Comparison of ENCODE assay signal across 17 cellular contexts in genomic region chr19:17795495-17795856, GRCh38. TPM values are rescaled to one million over a fixed set of nuclear protein-coding genes. Genes with fewer than 3 reads are reported as not detected.
DNase-seq lines count a peak whose midpoint lies in the region; ATAC-seq, FAIRE-seq and TF ChIP-seq lines count a peak whose summit lies in the region.
"Had no signal": no experiment of that assay in that cellular context is flagged by ENCODE, and none has a peak within 500 bp of the region (broad histone marks: within the 10 kb centered on the region; RNA-seq: fewer than 3 reads in every experiment).

No MANE protein-coding gene starts in this region.

- H3K27me3 Mint-ChIP-seq in activated naive CD4-positive, alpha-beta T cell treated with anti-CD3 and anti-CD28 coated beads, Interleukin-2, amount 50 U/mL, for 24 hours, result no peaks in the 10 kb centered on the region

- no peak for FAIRE-seq in bronchial epithelial cell (lab: Jason Lieb, UNC)

- no peak for ATAC-seq in lower lobe of right lung
- ATAC-seq in HG03342 (IDR thresholded peaks at IDR 0.05; ENCODE audit: unreplicated experiment), result no peak
- ATAC-seq: heart right ventricle had no signal

- intact Hi-C loops in lower lobe of right lung (cut with DNase I), result no loop called here
- intact Hi-C loops in left ventricle myocardium inferior (cut with micrococcal nuclease), result no loop called here

- no peak overlapping the region for H3K27ac Mint-ChIP-seq in activated naive CD4-positive, alpha-beta T cell treated with anti-CD3 and anti-CD28 coated beads, Interleukin-2, amount 50 U/mL, for 24 hours

- H3K9me3 ChIP-seq in lower lobe of right lung, result no peaks in the 10 kb centered on the region
- no peaks in the 10 kb centered on the region for H3K9me3 ChIP-seq in left ventricle myocardium inferior (replicated peaks)
- H3K9me3 ChIP-seq: heart right ventricle, sigmoid colon had no signal

- H3K9me3 Mint-ChIP-seq in activated naive CD4-positive, alpha-beta T cell treated with anti-CD3 and anti-CD28 coated beads, Interleukin-2, amount 50 U/mL, for 24 hours, result no peaks in the 10 kb centered on the region

- no peaks in the 10 kb centered on the region for H3K27me3 ChIP-seq in bronchial epithelial cell (ENCODE audit: control insufficient read depth, insufficient read depth, low read length)
- H3K27me3 ChIP-seq in lower lobe of right lung (ENCODE audit: low read depth), result peaks cover 43% of the 10 kb centered on the region
- peaks cover 100% of the 10 kb centered on the region for H3K27me3 ChIP-seq in left ventricle myocardium inferior (ENCODE audit: low read depth)

- H3K27ac ChIP-seq in lower lobe of right lung (no peak overlapping the region), left ventricle myocardium inferior (replicated peaks) (no peak overlapping the region)
- H3K27ac ChIP-seq: heart right ventricle had no signal

- no peak for DNase-seq in activated naive CD4-positive, alpha-beta T cell (lab: John Stamatoyannopoulos, UW)
- DNase-seq in bronchial epithelial cell (ENCODE audit: low read depth) (no peak), lower lobe of right lung (no peak), COLO829 (ENCODE audit: low spot score) (no peak), left ventricle myocardium inferior (no peak)
- DNase-seq in stimulated activated naive CD4-positive, alpha-beta T cell (lab: John Stamatoyannopoulos, UW), result no peak
- DNase-seq: KBM-7, NCI-H2107, sigmoid colon, T-helper 2 cell had no signal

- H3K4me1 ChIP-seq in lower lobe of right lung (peaks cover 17% of the 10 kb centered on the region), left ventricle myocardium inferior (no peaks in the 10 kb centered on the region)

- peak overlapping the region; percentile 40 for H3K4me3 ChIP-seq in bronchial epithelial cell (ENCODE audit: low read depth, low read length)
- H3K4me3 ChIP-seq in lower lobe of right lung, result peak overlapping the region; percentile 32
- H3K4me3 ChIP-seq in left ventricle myocardium inferior, result no peak overlapping the region

- TF ChIP-seq CTCF in bronchial epithelial cell (IDR thresholded peaks at IDR 0.05; ENCODE audit: insufficient read depth, low read length, severe bottlenecking) (no peak), lower lobe of right lung (IDR thresholded peaks at IDR 0.05) (no peak), left ventricle myocardium inferior (IDR thresholded peaks at IDR 0.05; ENCODE audit: borderline replicate concordance) (no peak)

- H3K4me3 Mint-ChIP-seq in activated naive CD4-positive, alpha-beta T cell treated with anti-CD3 and anti-CD28 coated beads, Interleukin-2, amount 50 U/mL, for 24 hours, result peak overlapping the region; percentile 23

- no peaks in the 10 kb centered on the region for H3K36me3 ChIP-seq in bronchial epithelial cell (ENCODE audit: control insufficient read depth, insufficient read depth, low read length)
- no peaks in the 10 kb centered on the region for H3K36me3 ChIP-seq in lower lobe of right lung
- no peaks in the 10 kb centered on the region for H3K36me3 ChIP-seq in left ventricle myocardium inferior
- H3K36me3 ChIP-seq: heart right ventricle, sigmoid colon had no signal

- no peaks in the 10 kb centered on the region for H3K36me3 Mint-ChIP-seq in activated naive CD4-positive, alpha-beta T cell treated with anti-CD3 and anti-CD28 coated beads, Interleukin-2, amount 50 U/mL, for 24 hours

- H3K4me1 Mint-ChIP-seq in activated naive CD4-positive, alpha-beta T cell treated with anti-CD3 and anti-CD28 coated beads, Interleukin-2, amount 50 U/mL, for 24 hours, result peaks cover 59% of the 10 kb centered on the region

RNA-seq across cellular contexts. Expression of gene B3GNT3, which starts 0.5 kb away (rescaled TPM):
- total RNA-seq in bronchial epithelial cell (11.6 and 27.4 TPM in 2 replicates), lower lobe of right lung (1.6 TPM), left ventricle myocardium inferior (not detected)
- total RNA-seq: activated CD8-positive, alpha-beta memory T cell treated with anti-CD3 and anti-CD28 coated beads for 36 hours; heart right ventricle had no signal

RNA-seq across cellular contexts. Expression of gene INSL3, which starts 25.8 kb away (rescaled TPM):
- total RNA-seq in bronchial epithelial cell (not detected in 2 replicates), lower lobe of right lung (not detected), left ventricle myocardium inferior (not detected)
- total RNA-seq: aorta, Daoy, heart right ventricle, sigmoid colon, ureter had no signal

RNA-seq across cellular contexts. Expression of gene FCHO1, which starts 44.2 kb away (rescaled TPM):
- total RNA-seq in bronchial epithelial cell, result 0.26 and 0.90 TPM in 2 replicates
- 8.7 TPM for total RNA-seq in lower lobe of right lung
- 0.71 TPM for total RNA-seq in left ventricle myocardium inferior

RNA-seq across cellular contexts. Expression of gene JAK3, which starts 52.3 kb away (rescaled TPM):
- 0.26 TPM in 2 replicates for total RNA-seq in bronchial epithelial cell
- total RNA-seq in lower lobe of right lung, result 15.9 TPM
- 1.7 TPM for total RNA-seq in left ventricle myocardium inferior
